Comparison of ENCODE assay signal across 19 cellular contexts in genomic region chr3:3821780-3822179, GRCh38. TPM values are rescaled to one million over a fixed set of nuclear protein-coding genes. Genes with fewer than 3 reads are reported as not detected.
"Had no signal": no experiment of that assay in that cellular context is flagged by ENCODE, and none has a peak within 500 bp of the region (broad histone marks: within the 10 kb centered on the region; RNA-seq: fewer than 3 reads in every experiment).

No MANE protein-coding gene starts in this region.

- H3K4me1 ChIP-seq: neural progenitor cell, sigmoid colon had no signal

- H2AFZ ChIP-seq: neural progenitor cell had no signal

- H3K4me3 ChIP-seq: neural progenitor cell, sigmoid colon had no signal

- H3K27ac Mint-ChIP-seq: effector memory CD8-positive, alpha-beta T cell; naive thymus-derived CD4-positive, alpha-beta T cell; neural progenitor cell; stimulated activated naive B cell treated with anti-CD40 and anti-IgM and Interleukin-4, amounts not matched to agents 10 μg/mL and 1 μg/mL and 100 μg/mL, for 72 hours had no signal

- ATAC-seq: activated T-cell treated with anti-CD3 and anti-CD28 coated beads, Interleukin-2, amount 50 U/mL, for 72 hours; effector memory CD8-positive, alpha-beta T cell; naive thymus-derived CD4-positive, alpha-beta T cell; stimulated activated naive B cell treated with anti-CD40 and anti-IgM and Interleukin-4, amounts not matched to agents 10 μg/mL and 1 μg/mL and 100 μg/mL, for 72 hours had no signal

- H3K9me3 ChIP-seq: sigmoid colon had no signal

- H3K27me3 Mint-ChIP-seq: effector memory CD8-positive, alpha-beta T cell; naive thymus-derived CD4-positive, alpha-beta T cell; stimulated activated naive B cell treated with anti-CD40 and anti-IgM and Interleukin-4, amounts not matched to agents 10 μg/mL and 1 μg/mL and 100 μg/mL, for 72 hours had no signal

- H3K4me3 Mint-ChIP-seq: activated T-cell treated with anti-CD3 and anti-CD28 coated beads, Interleukin-2, amount 50 U/mL, for 72 hours; effector memory CD8-positive, alpha-beta T cell; naive thymus-derived CD4-positive, alpha-beta T cell; neural progenitor cell; stimulated activated naive B cell treated with anti-CD40 and anti-IgM and Interleukin-4, amounts not matched to agents 10 μg/mL and 1 μg/mL and 100 μg/mL, for 72 hours had no signal

- H3K9me3 Mint-ChIP-seq: activated T-cell treated with anti-CD3 and anti-CD28 coated beads, Interleukin-2, amount 50 U/mL, for 72 hours; naive thymus-derived CD4-positive, alpha-beta T cell; neural progenitor cell; stimulated activated naive B cell treated with anti-CD40 and anti-IgM and Interleukin-4, amounts not matched to agents 10 μg/mL and 1 μg/mL and 100 μg/mL, for 72 hours had no signal

- FAIRE-seq: frontal cortex had no signal

- H3K9ac ChIP-seq: neural progenitor cell had no signal

- H3K36me3 ChIP-seq: neural progenitor cell, sigmoid colon, WERI-Rb-1 had no signal

- H3K27me3 ChIP-seq: neural progenitor cell, sigmoid colon had no signal

- DNase-seq: activated CD4-positive, alpha-beta T cell treated with anti-CD3 and anti-CD28 coated beads for 1 hour; activated CD8-positive, alpha-beta memory T cell treated with anti-CD3 and anti-CD28 coated beads for 24 hours; activated effector memory CD4-positive, alpha-beta T cell treated with anti-CD3 and anti-CD28 coated beads, Interleukin-2, amount 50 U/mL, for 16 hours; activated naive CD4-positive, alpha-beta T cell treated with anti-CD3 and anti-CD28 coated beads, Interleukin-2, amount 50 U/mL, for 16 hours; activated T-cell treated with anti-CD3 and anti-CD28 coated beads, Interleukin-2, amount 50 U/mL, for 72 hours; aorta; dermis blood vessel endothelial cell; effector memory CD8-positive, alpha-beta T cell; kidney glomerular epithelial cell; mesenchymal stem cell; naive thymus-derived CD4-positive, alpha-beta T cell; sigmoid colon; stimulated activated naive B cell treated with anti-CD40 and anti-IgM and Interleukin-4, amounts not matched to agents 10 μg/mL and 1 μg/mL and 100 μg/mL, for 72 hours; SW 1271; T-helper 2 cell; WERI-Rb-1 had no signal

- H3K4me1 Mint-ChIP-seq: naive thymus-derived CD4-positive, alpha-beta T cell; neural progenitor cell; stimulated activated naive B cell treated with anti-CD40 and anti-IgM and Interleukin-4, amounts not matched to agents 10 μg/mL and 1 μg/mL and 100 μg/mL, for 72 hours had no signal

- H3K4me2 ChIP-seq: neural progenitor cell had no signal

- H3K27ac ChIP-seq: neural progenitor cell, sigmoid colon, WERI-Rb-1 had no signal

RNA-seq across cellular contexts. Expression of gene LRRN1, which starts 22.5 kb away (rescaled TPM):
- total RNA-seq: dermis blood vessel endothelial cell, pulmonary artery endothelial cell had no signal
